ENCODE assay signal across 7 cellular contexts in genomic region chr1:145094655-145095211, GRCh38. TPM values are rescaled to one million over a fixed set of nuclear protein-coding genes. Genes with fewer than 3 reads are reported as not detected.
DNase-seq lines count a peak whose midpoint lies in the region; ATAC-seq and TF ChIP-seq lines count a peak whose summit lies in the region.
"Not testable (repeated sequence)": the region's sequence is repeated elsewhere in the genome, so short reads cannot be mapped to it uniquely, and the experiment has no call there.

No MANE protein-coding gene starts in this region.

- not testable (repeated sequence) for H3K9me3 ChIP-seq in iPS-20b (ENCODE audit: insufficient read depth, low read depth, low read length)

- H3K4me1 Mint-ChIP-seq in activated CD4-positive, alpha-beta T cell treated with anti-CD3 and anti-CD28 coated beads, Interleukin-2, amount 10 ng/mL, durations not matched to agents 7 days and 5 days; progenitor cell of endocrine pancreas (ENCODE audit: low read depth): not testable (repeated sequence)

- CTCF ChIA-PET in activated CD4-positive, alpha-beta T cell treated with anti-CD3 and anti-CD28 coated beads, Interleukin-2, amount 10 ng/mL, durations not matched to agents 7 days and 5 days (lab: Charles Lee) = not testable (repeated sequence)

- peak; percentile 19 for ATAC-seq in GM18907 (IDR thresholded peaks at IDR 0.05; ENCODE audit: unreplicated experiment)
- peak; percentile 5 for ATAC-seq in HG02588 (IDR thresholded peaks at IDR 0.05; ENCODE audit: unreplicated experiment)
- ATAC-seq in HG03565 (IDR thresholded peaks at IDR 0.05; ENCODE audit: unreplicated experiment) = peak; percentile 0

- H3K4me3 ChIP-seq in choroid plexus epithelial cell (ENCODE audit: low read depth, low read length) (peak overlapping the region; percentile 54), iPS-20b (ENCODE audit: low read length) (peak overlapping the region; percentile 51; the same call in 1 of the 2 replicates)

- POLR2A ChIA-PET in activated CD4-positive, alpha-beta T cell treated with anti-CD3 and anti-CD28 coated beads, Interleukin-2, amount 10 ng/mL, durations not matched to agents 7 days and 5 days (lab: Charles Lee) = not testable (repeated sequence)

- not testable (repeated sequence) for TF ChIP-seq CTCF in choroid plexus epithelial cell (conservative IDR thresholded peaks at IDR 0.05; ENCODE audit: low read depth, low read length); progenitor cell of endocrine pancreas (IDR thresholded peaks at IDR 0.05; ENCODE audit: unreplicated experiment)

- not testable (repeated sequence) for H3K27me3 Mint-ChIP-seq in activated CD4-positive, alpha-beta T cell treated with anti-CD3 and anti-CD28 coated beads, Interleukin-2, amount 10 ng/mL, durations not matched to agents 7 days and 5 days; progenitor cell of endocrine pancreas

- not testable (repeated sequence) for H3K9ac ChIP-seq in iPS-20b (ENCODE audit: low read depth, low read length)

- not testable (repeated sequence) for DNase-seq in activated CD4-positive, alpha-beta T cell treated with anti-CD3 and anti-CD28 coated beads, Interleukin-2, amount 10 ng/mL, durations not matched to agents 7 days and 5 days; choroid plexus epithelial cell (ENCODE audit: low read depth); progenitor cell of endocrine pancreas (ENCODE audit: low spot score, unreplicated experiment)

- H3K27me3 ChIP-seq in iPS-20b (ENCODE audit: insufficient read depth, low read length) = not testable (repeated sequence)

- not testable (repeated sequence) for H3K27ac ChIP-seq in iPS-20b (ENCODE audit: low read length)

- H3K36me3 ChIP-seq in iPS-20b (ENCODE audit: insufficient read depth, low read depth, low read length) = not testable (repeated sequence)

- H3K4me1 ChIP-seq in iPS-20b (ENCODE audit: insufficient read depth, low read length) = not testable (repeated sequence)

- not testable (repeated sequence) for H3K27ac Mint-ChIP-seq in activated CD4-positive, alpha-beta T cell treated with anti-CD3 and anti-CD28 coated beads, Interleukin-2, amount 10 ng/mL, durations not matched to agents 7 days and 5 days; progenitor cell of endocrine pancreas

- H3K9me3 Mint-ChIP-seq in activated CD4-positive, alpha-beta T cell treated with anti-CD3 and anti-CD28 coated beads, Interleukin-2, amount 10 ng/mL, durations not matched to agents 7 days and 5 days; progenitor cell of endocrine pancreas (ENCODE audit: low read depth): not testable (repeated sequence)

- peak overlapping the region; percentile 50 for H3K4me3 Mint-ChIP-seq in activated CD4-positive, alpha-beta T cell treated with anti-CD3 and anti-CD28 coated beads, Interleukin-2, amount 10 ng/mL, durations not matched to agents 7 days and 5 days
- peak overlapping the region; percentile 51 for H3K4me3 Mint-ChIP-seq in progenitor cell of endocrine pancreas (ENCODE audit: low read depth)

- not testable (repeated sequence) for H3K36me3 Mint-ChIP-seq in activated CD4-positive, alpha-beta T cell treated with anti-CD3 and anti-CD28 coated beads, Interleukin-2, amount 10 ng/mL, durations not matched to agents 7 days and 5 days (ENCODE audit: low read depth); progenitor cell of endocrine pancreas (ENCODE audit: insufficient read depth)

RNA-seq across cellular contexts. Expression of gene SRGAP2B, which starts 0.4 kb away (rescaled TPM):
- total RNA-seq in activated CD4-positive, alpha-beta T cell treated with anti-CD3 and anti-CD28 coated beads, Interleukin-2, amount 10 ng/mL, durations not matched to agents 7 days and 5 days = 10 to 100 TPM; 31.1 to 32.8 TPM
- total RNA-seq in progenitor cell of endocrine pancreas = 16.2 and 18.6 TPM in 2 replicates

RNA-seq across cellular contexts. Expression of gene FAM72D, which starts 1.0 kb away (rescaled TPM):
- total RNA-seq in activated CD4-positive, alpha-beta T cell treated with anti-CD3 and anti-CD28 coated beads, Interleukin-2, amount 10 ng/mL, durations not matched to agents 7 days and 5 days = 10 to 100 TPM; 17.0 to 22.2 TPM
- 1.0 and 1.9 TPM in 2 replicates for total RNA-seq in progenitor cell of endocrine pancreas
